In genomic region chr11:102239906-102240305, GRCh38 we compare ENCODE assay signal across 32 cellular contexts.
"Had no signal": no experiment of that assay in that cellular context is flagged by ENCODE, and none has a peak within 500 bp of the region (broad histone marks: within the 10 kb centered on the region; RNA-seq: fewer than 3 reads in every experiment).

No MANE protein-coding gene starts in this region.

- DNase-seq: activated CD4-positive, alpha-beta memory T cell treated with anti-CD3 and anti-CD28 coated beads, Interleukin-2, amount 10 ng/mL, durations not matched to agents 7 days and 5 days; activated CD4-positive, alpha-beta T cell treated with anti-CD3 and anti-CD28 coated beads, Interleukin-2, amount 10 ng/mL, durations not matched to agents 7 days and 5 days; activated CD4-positive, CD25-positive, alpha-beta regulatory T cell treated with anti-CD3 and anti-CD28 coated beads, Interleukin-2, amount 50 U/mL, for 72 hours; activated gamma-delta T cell treated with Interleukin-2 at 50 U/mL for 16 hours; activated naive CD8-positive, alpha-beta T cell treated with anti-CD3 and anti-CD28 coated beads, Interleukin-2, amount 50 U/mL, for 24 hours; activated T-cell treated with anti-CD3 and anti-CD28 coated beads, Interleukin-2, amount 50 U/mL, for 4 hours; amygdala; central memory CD4-positive, alpha-beta T cell; dermis blood vessel endothelial cell; effector CD8-positive, alpha-beta T cell; glutamatergic neuron; left ventricle myocardium superior; nephron progenitor cell; stimulated activated CD4-positive, alpha-beta T cell treated with anti-CD3 and anti-CD28 coated beads, Interleukin-12 subunit alpha, Interleukin-12 subunit beta, amount 100 ng/mL, for 4 hours; stimulated activated CD4-positive, alpha-beta T cell treated with anti-CD3 and anti-CD28 coated beads, Interleukin-4, amount 100 ng/mL, for 1 hour; substantia nigra; T-helper 17 cell; T1000; upper lobe of left lung; WERI-Rb-1 had no signal

- H3K9me3 ChIP-seq: breast epithelium, neutrophil, upper lobe of left lung, vagina had no signal

- H3K4me1 Mint-ChIP-seq: activated CD4-positive, alpha-beta memory T cell treated with anti-CD3 and anti-CD28 coated beads, Interleukin-2, amount 10 ng/mL, durations not matched to agents 7 days and 5 days; activated CD4-positive, alpha-beta T cell treated with anti-CD3 and anti-CD28 coated beads, Interleukin-2, amount 10 ng/mL, durations not matched to agents 7 days and 5 days; activated naive CD4-positive, alpha-beta T cell treated with anti-CD3 and anti-CD28 coated beads, Interleukin-2, amount 50 U/mL, for 24 hours; activated naive CD8-positive, alpha-beta T cell treated with anti-CD3 and anti-CD28 coated beads, Interleukin-2, amount 50 U/mL, for 24 hours; activated T-helper 17 cell treated with anti-CD3 and anti-CD28 coated beads, Interleukin-2, amount 50 U/mL, for 72 hours had no signal

- H3K4me1 ChIP-seq: breast epithelium had no signal

- H3K27ac Mint-ChIP-seq: activated CD4-positive, alpha-beta memory T cell treated with anti-CD3 and anti-CD28 coated beads, Interleukin-2, amount 10 ng/mL, durations not matched to agents 7 days and 5 days; activated CD4-positive, alpha-beta T cell treated with anti-CD3 and anti-CD28 coated beads, Interleukin-2, amount 10 ng/mL, durations not matched to agents 7 days and 5 days; activated naive CD4-positive, alpha-beta T cell treated with anti-CD3 and anti-CD28 coated beads, Interleukin-2, amount 50 U/mL, for 24 hours; activated naive CD8-positive, alpha-beta T cell treated with anti-CD3 and anti-CD28 coated beads, Interleukin-2, amount 50 U/mL, for 24 hours; activated T-helper 17 cell treated with anti-CD3 and anti-CD28 coated beads, Interleukin-2, amount 50 U/mL, for 72 hours; nephron progenitor cell; stimulated activated naive CD8-positive, alpha-beta T cell treated with anti-CD3 and anti-CD28 coated beads, Interleukin-15, Interleukin-2, amounts not matched to agents 100 ng/mL and 50 ng/mL, for 24 hours; T-helper 17 cell had no signal

- H3K36me3 Mint-ChIP-seq: activated naive CD4-positive, alpha-beta T cell treated with anti-CD3 and anti-CD28 coated beads, Interleukin-2, amount 50 U/mL, for 24 hours had no signal

- H3K9me3 Mint-ChIP-seq: activated CD4-positive, alpha-beta memory T cell treated with anti-CD3 and anti-CD28 coated beads, Interleukin-2, amount 10 ng/mL, durations not matched to agents 7 days and 5 days; activated CD4-positive, alpha-beta T cell treated with anti-CD3 and anti-CD28 coated beads, Interleukin-2, amount 10 ng/mL, durations not matched to agents 7 days and 5 days; activated naive CD4-positive, alpha-beta T cell treated with anti-CD3 and anti-CD28 coated beads, Interleukin-2, amount 50 U/mL, for 24 hours; activated naive CD8-positive, alpha-beta T cell treated with anti-CD3 and anti-CD28 coated beads, Interleukin-2, amount 50 U/mL, for 24 hours; activated T-cell treated with anti-CD3 and anti-CD28 coated beads, Interleukin-2, amount 50 U/mL, for 4 hours; activated T-helper 17 cell treated with anti-CD3 and anti-CD28 coated beads, Interleukin-2, amount 50 U/mL, for 72 hours; stimulated activated naive CD8-positive, alpha-beta T cell treated with anti-CD3 and anti-CD28 coated beads, Interleukin-15, Interleukin-2, amounts not matched to agents 100 ng/mL and 50 ng/mL, for 24 hours had no signal

- ATAC-seq: activated naive CD8-positive, alpha-beta T cell treated with anti-CD3 and anti-CD28 coated beads, Interleukin-2, amount 50 U/mL, for 24 hours; activated T-cell treated with anti-CD3 and anti-CD28 coated beads, Interleukin-2, amount 50 U/mL, for 4 hours; activated T-helper 17 cell treated with anti-CD3 and anti-CD28 coated beads, Interleukin-2, amount 50 U/mL, for 72 hours; left ventricle myocardium superior; sciatic nerve; T-helper 17 cell had no signal

- FAIRE-seq: endometrium, frontal cortex, islet of Langerhans had no signal

- H3K36me3 ChIP-seq: breast epithelium, neutrophil, upper lobe of left lung, vagina, WERI-Rb-1 had no signal

- H3K27ac ChIP-seq: breast epithelium, epithelial cell of prostate, neutrophil, skin epidermis, upper lobe of left lung, vagina, WERI-Rb-1 had no signal

- H3K27me3 ChIP-seq: breast epithelium, upper lobe of left lung, vagina had no signal

- H3K4me3 ChIP-seq: breast epithelium, skin epidermis, upper lobe of left lung, vagina had no signal

- H3K4me3 Mint-ChIP-seq: activated CD4-positive, alpha-beta memory T cell treated with anti-CD3 and anti-CD28 coated beads, Interleukin-2, amount 10 ng/mL, durations not matched to agents 7 days and 5 days; activated CD4-positive, alpha-beta T cell treated with anti-CD3 and anti-CD28 coated beads, Interleukin-2, amount 10 ng/mL, durations not matched to agents 7 days and 5 days; activated naive CD4-positive, alpha-beta T cell treated with anti-CD3 and anti-CD28 coated beads, Interleukin-2, amount 50 U/mL, for 24 hours; activated naive CD8-positive, alpha-beta T cell treated with anti-CD3 and anti-CD28 coated beads, Interleukin-2, amount 50 U/mL, for 24 hours; activated T-cell treated with anti-CD3 and anti-CD28 coated beads, Interleukin-2, amount 50 U/mL, for 4 hours; activated T-helper 17 cell treated with anti-CD3 and anti-CD28 coated beads, Interleukin-2, amount 50 U/mL, for 72 hours; nephron progenitor cell; stimulated activated naive CD8-positive, alpha-beta T cell treated with anti-CD3 and anti-CD28 coated beads, Interleukin-15, Interleukin-2, amounts not matched to agents 100 ng/mL and 50 ng/mL, for 24 hours; T-helper 17 cell had no signal
